27 cellular contexts compared by ENCODE assay signal in genomic region chr4:27198246-27198645, GRCh38.
"Had no signal": no experiment of that assay in that cellular context is flagged by ENCODE, and none has a peak within 500 bp of the region (broad histone marks: within the 10 kb centered on the region; RNA-seq: fewer than 3 reads in every experiment).

No MANE protein-coding gene starts in this region.

- H3K9me3 ChIP-seq: ovary, psoas muscle, right lobe of liver, sigmoid colon, stomach, thoracic aorta, thyroid gland, upper lobe of left lung, vagina had no signal

- H3K9me3 Mint-ChIP-seq: nephron; stimulated activated naive B cell treated with anti-CD40 and anti-IgM and Interleukin-4, amounts not matched to agents 10 μg/mL and 1 μg/mL and 100 μg/mL, for 72 hours; stimulated activated naive CD8-positive, alpha-beta T cell treated with anti-CD3 and anti-CD28 coated beads, Interleukin-15, Interleukin-2, amounts not matched to agents 100 ng/mL and 50 ng/mL, for 24 hours had no signal

- H3K4me1 ChIP-seq: neural progenitor cell, parathyroid adenoma, psoas muscle, right lobe of liver, sigmoid colon, thyroid gland, tibial nerve, upper lobe of left lung, vagina had no signal

- H3K9ac ChIP-seq: neural progenitor cell, parathyroid adenoma had no signal

- H3K4me3 Mint-ChIP-seq: nephron; neural progenitor cell; stimulated activated effector memory CD8-positive, alpha-beta T cell treated with anti-CD3 and anti-CD28 coated beads, Interleukin-12 subunit alpha, Interleukin-12 subunit beta, amount 100 ng/mL, for 72 hours; stimulated activated naive B cell treated with anti-CD40 and anti-IgM and Interleukin-4, amounts not matched to agents 10 μg/mL and 1 μg/mL and 100 μg/mL, for 72 hours; stimulated activated naive CD8-positive, alpha-beta T cell treated with anti-CD3 and anti-CD28 coated beads, Interleukin-15, Interleukin-2, amounts not matched to agents 100 ng/mL and 50 ng/mL, for 24 hours had no signal

- H3K4me1 Mint-ChIP-seq: nephron; stimulated activated effector memory CD8-positive, alpha-beta T cell treated with anti-CD3 and anti-CD28 coated beads, Interleukin-12 subunit alpha, Interleukin-12 subunit beta, amount 100 ng/mL, for 72 hours; stimulated activated naive B cell treated with anti-CD40 and anti-IgM and Interleukin-4, amounts not matched to agents 10 μg/mL and 1 μg/mL and 100 μg/mL, for 72 hours had no signal

- H3K36me3 ChIP-seq: neural progenitor cell, ovary, right lobe of liver, sigmoid colon, stomach, thoracic aorta, thyroid gland, tibial nerve, upper lobe of left lung, vagina had no signal

- H3K27ac ChIP-seq: neural progenitor cell, ovary, parathyroid adenoma, psoas muscle, right lobe of liver, sigmoid colon, stomach, thoracic aorta, thyroid gland, tibial nerve, upper lobe of left lung, vagina had no signal

- H3K27me3 ChIP-seq: neural progenitor cell, ovary, right lobe of liver, sigmoid colon, stomach, thyroid gland, tibial nerve, upper lobe of left lung, vagina had no signal

- ATAC-seq: psoas muscle; right cardiac atrium; right lobe of liver; stimulated activated effector memory CD8-positive, alpha-beta T cell treated with anti-CD3 and anti-CD28 coated beads, Interleukin-12 subunit alpha, Interleukin-12 subunit beta, amount 100 ng/mL, for 72 hours; stimulated activated naive B cell treated with anti-CD40 and anti-IgM and Interleukin-4, amounts not matched to agents 10 μg/mL and 1 μg/mL and 100 μg/mL, for 72 hours had no signal

- H3K4me2 ChIP-seq: neural progenitor cell had no signal

- H3K4me3 ChIP-seq: neural progenitor cell, ovary, psoas muscle, right lobe of liver, sigmoid colon, stomach, thoracic aorta, thyroid gland, tibial nerve, upper lobe of left lung, vagina had no signal

- H3K27ac Mint-ChIP-seq: nephron; neural progenitor cell; progenitor cell of endocrine pancreas; stimulated activated effector memory CD8-positive, alpha-beta T cell treated with anti-CD3 and anti-CD28 coated beads, Interleukin-12 subunit alpha, Interleukin-12 subunit beta, amount 100 ng/mL, for 72 hours; stimulated activated naive B cell treated with anti-CD40 and anti-IgM and Interleukin-4, amounts not matched to agents 10 μg/mL and 1 μg/mL and 100 μg/mL, for 72 hours; stimulated activated naive CD8-positive, alpha-beta T cell treated with anti-CD3 and anti-CD28 coated beads, Interleukin-15, Interleukin-2, amounts not matched to agents 100 ng/mL and 50 ng/mL, for 24 hours had no signal

- H3K27me3 Mint-ChIP-seq: progenitor cell of endocrine pancreas; stimulated activated naive CD8-positive, alpha-beta T cell treated with anti-CD3 and anti-CD28 coated beads, Interleukin-15, Interleukin-2, amounts not matched to agents 100 ng/mL and 50 ng/mL, for 24 hours had no signal

- H3K36me3 Mint-ChIP-seq: neural progenitor cell; stimulated activated effector memory CD8-positive, alpha-beta T cell treated with anti-CD3 and anti-CD28 coated beads, Interleukin-12 subunit alpha, Interleukin-12 subunit beta, amount 100 ng/mL, for 72 hours; stimulated activated naive B cell treated with anti-CD40 and anti-IgM and Interleukin-4, amounts not matched to agents 10 μg/mL and 1 μg/mL and 100 μg/mL, for 72 hours had no signal

- H3K79me2 ChIP-seq: parathyroid adenoma had no signal

- DNase-seq: occipital lobe; ovary; posterior cingulate gyrus; psoas muscle; right cardiac atrium; right lobe of liver; sigmoid colon; small intestine; stimulated activated CD4-positive, alpha-beta T cell treated with anti-CD3 and anti-CD28 coated beads, Interleukin-15, amount 100 ng/mL, for 24 hours; stimulated activated CD4-positive, alpha-beta T cell treated with anti-CD3 and anti-CD28 coated beads, Interleukin-2, amount 100 ng/mL, for 24 hours; stimulated activated CD4-positive, alpha-beta T cell treated with anti-CD3 and anti-CD28 coated beads, Interleukin-2, amount 100 ng/mL, for 48 hours; stimulated activated CD4-positive, alpha-beta T cell treated with anti-CD3 and anti-CD28 coated beads, Interleukin-4, amount 100 ng/mL, for 24 hours; stimulated activated naive B cell treated with anti-CD40 and anti-IgM and Interleukin-4, amounts not matched to agents 10 μg/mL and 1 μg/mL and 100 μg/mL, for 72 hours; stimulated activated naive CD4-positive, alpha-beta T cell treated with Interleukin-2 at 50 U/mL for 16 hours; stomach; thyroid gland; trophoblast cell; upper lobe of left lung had no signal
